17 cellular contexts compared by ENCODE assay signal in genomic region chr5:166716856-166717492, GRCh38.
"Had no signal": no experiment of that assay in that cellular context is flagged by ENCODE, and none has a peak within 500 bp of the region (broad histone marks: within the 10 kb centered on the region; RNA-seq: fewer than 3 reads in every experiment).

No MANE protein-coding gene starts in this region.

- H3K9me3 Mint-ChIP-seq: activated naive CD4-positive, alpha-beta T cell treated with anti-CD3 and anti-CD28 coated beads, Interleukin-2, amount 50 U/mL, for 24 hours; type B pancreatic cell had no signal

- H3K27me3 Mint-ChIP-seq: activated CD4-positive, alpha-beta memory T cell treated with anti-CD3 and anti-CD28 coated beads, Interleukin-2, amount 10 ng/mL, durations not matched to agents 7 days and 5 days; activated CD4-positive, alpha-beta T cell treated with anti-CD3 and anti-CD28 coated beads for 36 hours; activated naive CD4-positive, alpha-beta T cell treated with anti-CD3 and anti-CD28 coated beads, Interleukin-2, amount 50 U/mL, for 24 hours; natural killer cell treated with Interleukin-12 subunit alpha and Interleukin-12 subunit beta and Interleukin-15 and Interleukin-18, amount 100 ng/mL, for 72 hours; type B pancreatic cell had no signal

- H3K4me1 Mint-ChIP-seq: activated CD4-positive, alpha-beta memory T cell treated with anti-CD3 and anti-CD28 coated beads, Interleukin-2, amount 10 ng/mL, durations not matched to agents 7 days and 5 days; activated CD4-positive, alpha-beta T cell treated with anti-CD3 and anti-CD28 coated beads for 36 hours; activated naive CD4-positive, alpha-beta T cell treated with anti-CD3 and anti-CD28 coated beads, Interleukin-2, amount 50 U/mL, for 24 hours had no signal

- DNase-seq: activated CD4-positive, alpha-beta memory T cell treated with anti-CD3 and anti-CD28 coated beads, Interleukin-2, amount 10 ng/mL, durations not matched to agents 7 days and 5 days; activated CD4-positive, alpha-beta T cell treated with anti-CD3 and anti-CD28 coated beads for 36 hours; activated effector memory CD4-positive, alpha-beta T cell treated with anti-CD3 and anti-CD28 coated beads, Interleukin-2, amount 50 U/mL, for 16 hours; activated T-cell treated with anti-CD3 and anti-CD28 coated beads, Interleukin-2, amount 50 U/mL, for 48 hours; adrenal gland; erythroblast; left ventricle myocardium superior; mesendoderm; occipital lobe; right cardiac atrium; stimulated activated naive CD8-positive, alpha-beta T cell treated with anti-CD3 and anti-CD28 coated beads, Interleukin-15, Interleukin-2, amounts not matched to agents 100 U/mL and 50 U/mL, for 24 hours had no signal

- H3K9me3 ChIP-seq: adrenal gland had no signal

- H3K36me3 ChIP-seq: adrenal gland, cardiac muscle cell had no signal

- H3K27ac Mint-ChIP-seq: activated CD4-positive, alpha-beta memory T cell treated with anti-CD3 and anti-CD28 coated beads, Interleukin-2, amount 10 ng/mL, durations not matched to agents 7 days and 5 days; activated CD4-positive, alpha-beta T cell treated with anti-CD3 and anti-CD28 coated beads for 36 hours; activated naive CD4-positive, alpha-beta T cell treated with anti-CD3 and anti-CD28 coated beads, Interleukin-2, amount 50 U/mL, for 24 hours; natural killer cell treated with Interleukin-12 subunit alpha and Interleukin-12 subunit beta and Interleukin-15 and Interleukin-18, amount 100 ng/mL, for 72 hours; type B pancreatic cell had no signal

- H3K4me1 ChIP-seq: adrenal gland had no signal

- FAIRE-seq: islet of Langerhans had no signal

- H3K4me3 Mint-ChIP-seq: activated CD4-positive, alpha-beta memory T cell treated with anti-CD3 and anti-CD28 coated beads, Interleukin-2, amount 10 ng/mL, durations not matched to agents 7 days and 5 days; activated CD4-positive, alpha-beta T cell treated with anti-CD3 and anti-CD28 coated beads for 36 hours; activated naive CD4-positive, alpha-beta T cell treated with anti-CD3 and anti-CD28 coated beads, Interleukin-2, amount 50 U/mL, for 24 hours; natural killer cell treated with Interleukin-12 subunit alpha and Interleukin-12 subunit beta and Interleukin-15 and Interleukin-18, amount 100 ng/mL, for 72 hours; type B pancreatic cell had no signal

- H3K27ac ChIP-seq: adrenal gland, cardiac muscle cell had no signal

- ATAC-seq: activated CD4-positive, alpha-beta T cell treated with anti-CD3 and anti-CD28 coated beads for 36 hours; left ventricle myocardium superior; natural killer cell treated with Interleukin-12 subunit alpha and Interleukin-12 subunit beta and Interleukin-15 and Interleukin-18, amount 100 ng/mL, for 72 hours; right cardiac atrium; stimulated activated naive CD8-positive, alpha-beta T cell treated with anti-CD3 and anti-CD28 coated beads, Interleukin-15, Interleukin-2, amounts not matched to agents 100 U/mL and 50 U/mL, for 24 hours had no signal

- H3K4me3 ChIP-seq: adrenal gland, cardiac muscle cell, smooth muscle cell had no signal

- H3K4me2 ChIP-seq: smooth muscle cell had no signal

- H3K27me3 ChIP-seq: adrenal gland, cardiac muscle cell had no signal

- H3K36me3 Mint-ChIP-seq: activated naive CD4-positive, alpha-beta T cell treated with anti-CD3 and anti-CD28 coated beads, Interleukin-2, amount 50 U/mL, for 24 hours; natural killer cell treated with Interleukin-12 subunit alpha and Interleukin-12 subunit beta and Interleukin-15 and Interleukin-18, amount 100 ng/mL, for 72 hours had no signal
